ENCODE assay signal across 8 cellular contexts in the genomic region with DNA sequence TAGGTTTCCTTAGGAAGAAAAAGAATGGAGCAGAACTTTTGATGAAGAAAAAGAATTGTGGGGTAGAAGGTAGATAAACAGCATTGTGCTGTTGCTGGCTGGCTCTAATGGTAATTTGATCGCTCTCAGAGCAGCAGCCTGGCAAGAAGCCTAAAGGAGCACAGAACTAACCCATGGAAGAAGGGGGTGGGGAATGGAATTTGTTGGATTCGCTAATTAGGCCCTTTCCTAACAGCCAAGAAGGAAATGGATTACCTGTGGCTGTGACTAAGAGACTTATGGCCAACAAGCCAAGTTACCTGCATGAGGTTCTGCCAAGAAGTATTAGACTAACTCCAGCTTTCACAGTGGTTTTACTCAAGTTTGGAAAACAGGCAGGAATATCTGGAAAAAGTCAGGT.
DNase-seq lines count a peak whose midpoint lies in the region; ATAC-seq and TF ChIP-seq lines count a peak whose summit lies in the region.

No MANE protein-coding gene starts in this region.

- intact Hi-C loops in esophagus squamous epithelium (cut with DNase I): no loop called here
- intact Hi-C loops in prostate gland (cut with DNase I): no loop called here
- intact Hi-C loops in aorta (cut with DNase I): no loop called here

- TF ChIP-seq CTCF in esophagus squamous epithelium (IDR thresholded peaks at IDR 0.05): no peak
- no peak for TF ChIP-seq CTCF in prostate gland (IDR thresholded peaks at IDR 0.05)

- ATAC-seq in GM21786 (IDR thresholded peaks at IDR 0.05; ENCODE audit: unreplicated experiment) (no peak), aorta (ENCODE audit: low FRiP score) (no peak), HG03342 (IDR thresholded peaks at IDR 0.05; ENCODE audit: unreplicated experiment) (no peak)

- TF ChIP-seq POLR2A in esophagus squamous epithelium (IDR thresholded peaks at IDR 0.05) (no peak), prostate gland (IDR thresholded peaks at IDR 0.05) (no peak)

- H3K4me3 ChIP-seq in esophagus squamous epithelium (no peak overlapping the region), prostate gland (no peak overlapping the region), aorta (ENCODE audit: low read length in 2 of 2) (no peak overlapping the region)

- H3K9me3 ChIP-seq in esophagus squamous epithelium (no peaks in the 10 kb centered on the region), prostate gland (no peaks in the 10 kb centered on the region), aorta (ENCODE audit: control insufficient read depth, low read length) (no peaks in the 10 kb centered on the region)

- H3K27ac ChIP-seq in esophagus squamous epithelium (peak overlapping the region in 3 of 4 donors; percentile 50 to 66 (median 61)), prostate gland (peak overlapping the region; percentile 57 to 59), aorta (ENCODE audit: low read depth in 1 of 2, low read length in 2 of 2) (no peak overlapping the region)

- H3K36me3 ChIP-seq in esophagus squamous epithelium: no peaks in the 10 kb centered on the region
- no peaks in the 10 kb centered on the region for H3K36me3 ChIP-seq in prostate gland
- no peaks in the 10 kb centered on the region for H3K36me3 ChIP-seq in aorta (ENCODE audit: control insufficient read depth in 1 of 2, insufficient read depth in 2 of 2, low read length in 1 of 2)

- in situ Hi-C loops in G401 (cut with HindIII; ENCODE audit: low sequenced_read_pairs): no loop called here

- peak; percentile 94 for DNase-seq in HT-29 (ENCODE audit: low spot score)
- peak; percentile 25 for DNase-seq in NCI-H524 treated with DMSO at 0.1 percent for 48 hours (lab: John Stamatoyannopoulos, UW)
- DNase-seq in esophagus squamous epithelium (lab: John Stamatoyannopoulos, UW): no peak
- DNase-seq in prostate gland (ENCODE audit: low spot score): peak; percentile 68
- no peak for DNase-seq in G401 (ENCODE audit: low spot score)
- DNase-seq in aorta: no peak

- peaks cover 0 to 52% (median 13%) of the 10 kb centered on the region in 3 donors for H3K4me1 ChIP-seq in esophagus squamous epithelium
- H3K4me1 ChIP-seq in prostate gland (replicated peaks): peaks cover 4% of the 10 kb centered on the region
- H3K4me1 ChIP-seq in aorta (ENCODE audit: control insufficient read depth in 1 of 2, insufficient read depth in 2 of 2, low read length in 2 of 2): peaks cover 0 to 4% of the 10 kb centered on the region in 2 donors

- WGBS in esophagus squamous epithelium, 2 donors: 23 to 31% methylated on average over 2 of the region's 2 CpGs
- 11% methylated on average over 2 of the region's 2 CpGs for WGBS in prostate gland
- 2 to 4% methylated on average over 2 of the region's 2 CpGs for WGBS in aorta, 2 donors

- H3K27me3 ChIP-seq in esophagus squamous epithelium (no peaks in the 10 kb centered on the region), prostate gland (replicated peaks; ENCODE audit: insufficient read depth) (no peaks in the 10 kb centered on the region), aorta (ENCODE audit: control insufficient read depth in 1 of 2, insufficient read depth in 2 of 2, low read length in 1 of 2) (no peaks in the 10 kb centered on the region)

Comparison
In these comparisons a context has a peak if more than half of its experiments do, and no peak if none do; other contexts are left out.
1. DNase-seq: peak in HT-29 (single experiment), NCI-H524 treated with DMSO at 0.1 percent for 48 hours (single experiment) and prostate gland (single experiment); none in esophagus squamous epithelium (single experiment), G401 (single experiment) and aorta (0 of 2).
2. H3K27ac ChIP-seq: peak in esophagus squamous epithelium (3 of 4) and prostate gland (2 of 2); none in aorta (0 of 2).